Comparison of ENCODE assay signal across 1 cellular context in the genomic region with DNA sequence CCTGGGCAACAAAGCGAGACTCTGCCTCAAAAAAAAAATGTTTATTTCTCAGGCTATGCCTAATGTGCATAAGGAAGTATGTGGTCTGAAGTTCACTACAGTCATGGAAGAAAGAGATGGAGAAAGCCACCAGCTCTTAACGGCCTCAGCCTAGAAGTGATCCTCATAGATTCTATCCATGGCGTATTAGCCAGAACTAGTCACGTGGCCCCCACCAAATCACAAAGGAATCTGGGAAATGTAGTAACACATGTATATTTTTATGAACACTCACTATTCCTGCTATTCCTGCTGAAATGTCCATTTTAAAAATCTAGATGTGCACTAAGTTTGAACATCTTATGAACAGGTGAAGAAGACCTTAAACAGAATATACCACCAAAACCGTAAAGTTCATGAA.
TF ChIP-seq lines count a peak whose summit lies in the region.

No MANE protein-coding gene starts in this region.

TF ChIP-seq in K562, 482 proteins besides CTCF, POLR2A, EP300 and RAD21:
- peak; percentile 70 for TF ChIP-seq RAD51 (IDR thresholded peaks at IDR 0.05; ENCODE audit: borderline replicate concordance, low read depth)
- TF ChIP-seq, protein P1, sequence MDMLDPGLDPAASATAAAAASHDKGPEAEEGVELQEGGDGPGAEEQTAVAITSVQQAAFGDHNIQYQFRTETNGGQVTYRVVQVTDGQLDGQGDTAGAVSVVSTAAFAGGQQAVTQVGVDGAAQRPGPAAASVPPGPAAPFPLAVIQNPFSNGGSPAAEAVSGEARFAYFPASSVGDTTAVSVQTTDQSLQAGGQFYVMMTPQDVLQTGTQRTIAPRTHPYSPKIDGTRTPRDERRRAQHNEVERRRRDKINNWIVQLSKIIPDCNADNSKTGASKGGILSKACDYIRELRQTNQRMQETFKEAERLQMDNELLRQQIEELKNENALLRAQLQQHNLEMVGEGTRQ (CRISPR knock-in tag; IDR thresholded peaks at IDR 0.05): peak; percentile 80
- TF ChIP-seq KDM1A (IDR thresholded peaks at IDR 0.05): no peak
